ENCODE assay signal across 16 cellular contexts in genomic region chr1:187491082-187491720, GRCh38.
DNase-seq lines count a peak whose midpoint lies in the region; ATAC-seq, FAIRE-seq and TF ChIP-seq lines count a peak whose summit lies in the region.
"Had no signal": no experiment of that assay in that cellular context is flagged by ENCODE, and none has a peak within 500 bp of the region (broad histone marks: within the 10 kb centered on the region; RNA-seq: fewer than 3 reads in every experiment).

No MANE protein-coding gene starts in this region.

- no peak overlapping the region for H3K9ac ChIP-seq in endothelial cell of umbilical vein (replicated peaks; ENCODE audit: extremely low read depth, insufficient read depth, low read length)

- FAIRE-seq in A549 (lab: Jason Lieb, UNC) (peak; percentile 43), endothelial cell of umbilical vein (lab: Jason Lieb, UNC) (no peak)
- FAIRE-seq: G401.6 had no signal

- peaks cover 18% of the 10 kb centered on the region for H3K4me1 ChIP-seq in A549
- H3K4me1 ChIP-seq in PC-9 (replicated peaks; ENCODE audit: insufficient read depth), result peaks cover 14% of the 10 kb centered on the region
- H3K4me1 ChIP-seq in endothelial cell of umbilical vein (ENCODE audit: control insufficient read depth, extremely low read depth, insufficient read depth, low read length), result no peaks in the 10 kb centered on the region
- H3K4me1 ChIP-seq in mucosa of descending colon (ENCODE audit: low read depth), result no peaks in the 10 kb centered on the region
- H3K4me1 ChIP-seq in Caco-2, result no peaks in the 10 kb centered on the region; the same call in 1 of the 2 replicates

- no peak overlapping the region for H2AFZ ChIP-seq in PC-9
- no peak overlapping the region for H2AFZ ChIP-seq in endothelial cell of umbilical vein (ENCODE audit: low read depth, low read length)

- POLR2A ChIA-PET in A549 (lab: Yijun Ruan, JAX), result no interaction called here
- POLR2A ChIA-PET in PC-9 (lab: Charles Lee; ENCODE audit: unreplicated experiment), result no interaction called here
- POLR2A ChIA-PET in endothelial cell of umbilical vein (lab: Charles Lee), result no interaction called here
- POLR2A ChIA-PET in Caco-2 (lab: Charles Lee), result no interaction called here

- H3K9me3 Mint-ChIP-seq in chondrocyte (ENCODE audit: low read depth) (no peaks in the 10 kb centered on the region), Caco-2 (ENCODE audit: unreplicated experiment) (no peaks in the 10 kb centered on the region)

- H3K4me3 Mint-ChIP-seq in chondrocyte (ENCODE audit: unreplicated experiment) (no peak overlapping the region), Caco-2 (ENCODE audit: unreplicated experiment) (no peak overlapping the region)
- H3K4me3 Mint-ChIP-seq: activated naive CD8-positive, alpha-beta T cell treated with anti-CD3 and anti-CD28 coated beads, Interleukin-2, amount 10 ng/mL, durations not matched to agents 7 days and 5 days; naive thymus-derived CD4-positive, alpha-beta T cell; T-cell had no signal

- H3K27ac Mint-ChIP-seq in chondrocyte (ENCODE audit: unreplicated experiment) (no peak overlapping the region), Caco-2 (ENCODE audit: unreplicated experiment) (no peak overlapping the region)
- H3K27ac Mint-ChIP-seq: activated naive CD8-positive, alpha-beta T cell treated with anti-CD3 and anti-CD28 coated beads, Interleukin-2, amount 10 ng/mL, durations not matched to agents 7 days and 5 days; naive thymus-derived CD4-positive, alpha-beta T cell; T-cell had no signal

- H3K4me1 Mint-ChIP-seq in chondrocyte (ENCODE audit: low read depth), result no peaks in the 10 kb centered on the region
- no peaks in the 10 kb centered on the region for H3K4me1 Mint-ChIP-seq in Caco-2 (ENCODE audit: low read depth, unreplicated experiment)
- H3K4me1 Mint-ChIP-seq: activated naive CD8-positive, alpha-beta T cell treated with anti-CD3 and anti-CD28 coated beads, Interleukin-2, amount 10 ng/mL, durations not matched to agents 7 days and 5 days; naive thymus-derived CD4-positive, alpha-beta T cell; T-cell had no signal

- TF ChIP-seq CTCF in A549 (IDR thresholded peaks at IDR 0.05) (no peak), PC-9 (conservative IDR thresholded peaks at IDR 0.05) (no peak), endothelial cell of umbilical vein (IDR thresholded peaks at IDR 0.05; ENCODE audit: extremely low read depth in 1 of 2, insufficient read depth in 1 of 2, low read depth in 1 of 2, low read length in 2 of 2) (no peak), mucosa of descending colon (IDR thresholded peaks at IDR 0.05) (no peak), chondrocyte (IDR thresholded peaks at IDR 0.05) (no peak), Caco-2 (IDR thresholded peaks at IDR 0.05; ENCODE audit: insufficient read depth in 1 of 2, low read depth in 1 of 2, low read length in 1 of 2, severe bottlenecking in 1 of 2, unreplicated experiment in 1 of 2) (no peak)

- no peaks in the 10 kb centered on the region for H3F3A ChIP-seq in PC-9 (ENCODE audit: insufficient read depth, low read depth)

- TF ChIP-seq EP300 in A549 (IDR thresholded peaks at IDR 0.05), result peak in 1 of 2 experiments; percentile 19; a peak in 1 of 5 replicates

- dilution Hi-C loops in endothelial cell of umbilical vein (cut with MboI; ENCODE audit: extremely low pct_ligation_motif_present, low sequenced_read_pairs), result no loop called here

- no peaks in the 10 kb centered on the region for H3K27me3 ChIP-seq in PC-9 (ENCODE audit: insufficient read depth, low read depth)
- H3K27me3 ChIP-seq in endothelial cell of umbilical vein (ENCODE audit: control insufficient read depth in 2 of 2, insufficient read depth in 2 of 2, low read length in 2 of 2), result no peaks in the 10 kb centered on the region
- no peaks in the 10 kb centered on the region for H3K27me3 ChIP-seq in Caco-2 (replicated peaks; ENCODE audit: control insufficient read depth, insufficient read depth, low read length)

- peak; percentile 76 to 92 for ATAC-seq in A549
- ATAC-seq in GM18868 (IDR thresholded peaks at IDR 0.05; ENCODE audit: unreplicated experiment), result peak; percentile 51
- ATAC-seq in mucosa of descending colon, result no peak
- ATAC-seq: left ventricle myocardium superior; naive thymus-derived CD4-positive, alpha-beta T cell; T-cell had no signal

- TF ChIP-seq POLR2A in A549 (IDR thresholded peaks at IDR 0.05; ENCODE audit: low read length) (no peak), endothelial cell of umbilical vein (IDR thresholded peaks at IDR 0.05; ENCODE audit: low read depth, low read length) (no peak)

- H3K4me2 ChIP-seq in A549 (peak overlapping the region; percentile 50), PC-9 (peak overlapping the region; percentile 3; the same call in 1 of the 2 replicates), endothelial cell of umbilical vein (ENCODE audit: insufficient read depth, low read length) (no peak overlapping the region)

- no TSS peak for BruUV-seq in PC-9 (replicated peaks; lab: Mats Ljungman, UMichigan)
- no TSS peak for BruUV-seq in endothelial cell of umbilical vein (replicated peaks; lab: Mats Ljungman, UMichigan)
- no TSS peak for BruUV-seq in Caco-2 (replicated peaks; lab: Mats Ljungman, UMichigan)

- no peaks in the 10 kb centered on the region for H3K9me3 ChIP-seq in A549
- H3K9me3 ChIP-seq in PC-9 (ENCODE audit: insufficient read depth, low read depth), result no peaks in the 10 kb centered on the region; the same call in 1 of the 2 replicates
- H3K9me3 ChIP-seq in endothelial cell of umbilical vein (replicated peaks; ENCODE audit: control insufficient read depth, insufficient read depth, low read length), result no peaks in the 10 kb centered on the region
- peaks cover 8% of the 10 kb centered on the region for H3K9me3 ChIP-seq in mucosa of descending colon
- H3K9me3 ChIP-seq in Caco-2, result no peaks in the 10 kb centered on the region

- no peaks in the 10 kb centered on the region for H3K36me3 Mint-ChIP-seq in chondrocyte (ENCODE audit: low read depth)
- H3K36me3 Mint-ChIP-seq in Caco-2 (ENCODE audit: insufficient read depth, unreplicated experiment), result no peaks in the 10 kb centered on the region
- H3K36me3 Mint-ChIP-seq: activated naive CD8-positive, alpha-beta T cell treated with anti-CD3 and anti-CD28 coated beads, Interleukin-2, amount 10 ng/mL, durations not matched to agents 7 days and 5 days; naive thymus-derived CD4-positive, alpha-beta T cell; T-cell had no signal

- CTCF ChIA-PET in A549 (lab: Yijun Ruan, JAX), result interaction anchor here (1.6 kb wide), 1 partner anchor 14 kb away, joined by 5 read pairs; no protein-coding TSS in a partner anchor
- CTCF ChIA-PET in PC-9 (lab: Charles Lee), result no interaction called here
- CTCF ChIA-PET in endothelial cell of umbilical vein (lab: Charles Lee), result interaction anchor here (1.0 kb wide), 1 partner anchor 440 kb away, joined by 3 read pairs; no protein-coding TSS in a partner anchor
- CTCF ChIA-PET in Caco-2 (lab: Charles Lee), result no interaction called here

- intact Hi-C loops in PC-9 (cut with micrococcal nuclease; ENCODE audit: unreplicated experiment) (no loop called here), endothelial cell of umbilical vein (cut with micrococcal nuclease) (no loop called here), mucosa of descending colon (cut with DNase I, micrococcal nuclease) (no loop called here), Caco-2 (cut with micrococcal nuclease; ENCODE audit: unreplicated experiment) (no loop called here)

- 3% methylated on average over 5 of the region's 5 CpGs for WGBS in A549 (ENCODE audit: missing lambda C conversion rate)

- DNase-seq in A549 (ENCODE audit: low read depth in 1 of 2, low spot score in 1 of 2), result peak; percentile 32 to 74
- DNase-seq in PC-9, result peak; percentile 11 to 68
- peak; percentile 6 for DNase-seq in endothelial cell of umbilical vein (ENCODE audit: low read depth, low spot score)
- DNase-seq in mucosa of descending colon, result no peak
- DNase-seq in chondrocyte (ENCODE audit: low spot score), result no peak
- DNase-seq in Caco-2, result no peak
- DNase-seq in NK-92 treated with Interleukin-12 subunit alpha and Interleukin-12 subunit beta, amount 100 ng/mL, for 24 hours (lab: John Stamatoyannopoulos, UW), result no peak
- DNase-seq: activated naive CD8-positive, alpha-beta T cell treated with anti-CD3 and anti-CD28 coated beads, Interleukin-2, amount 10 ng/mL, durations not matched to agents 7 days and 5 days; AML-193; left ventricle myocardium superior; MV-4-11; naive thymus-derived CD4-positive, alpha-beta T cell; NCI-H2227 treated with DMSO at 0.1 percent for 48 hours; T-cell had no signal

- peaks cover 6% of the 10 kb centered on the region; the same call in 1 of the 2 replicates for H3K9me2 ChIP-seq in PC-9 (ENCODE audit: insufficient read depth)

- H4K20me1 ChIP-seq in PC-9 (ENCODE audit: insufficient read depth) (no peaks in the 10 kb centered on the region), endothelial cell of umbilical vein (replicated peaks; ENCODE audit: control insufficient read depth, extremely low read depth, insufficient read depth, low read length) (no peaks in the 10 kb centered on the region)

- H3K27me3 Mint-ChIP-seq in chondrocyte (ENCODE audit: low read depth) (peaks cover 2% of the 10 kb centered on the region), Caco-2 (ENCODE audit: insufficient read depth, unreplicated experiment) (no peaks in the 10 kb centered on the region)
- H3K27me3 Mint-ChIP-seq: activated naive CD8-positive, alpha-beta T cell treated with anti-CD3 and anti-CD28 coated beads, Interleukin-2, amount 10 ng/mL, durations not matched to agents 7 days and 5 days; naive thymus-derived CD4-positive, alpha-beta T cell; T-cell had no signal

- no peak overlapping the region for H3K4me3 ChIP-seq in A549
- H3K4me3 ChIP-seq in PC-9, result no peak overlapping the region
- H3K4me3 ChIP-seq in endothelial cell of umbilical vein (replicated peaks in 1 of 3; ENCODE audit: insufficient read depth in 1 of 3, low read depth in 1 of 3, low read length in 3 of 3), result no peak overlapping the region
- no peak overlapping the region for H3K4me3 ChIP-seq in mucosa of descending colon
- no peak overlapping the region for H3K4me3 ChIP-seq in Caco-2 (ENCODE audit: low read depth, low read length)

- no peak for TF ChIP-seq RAD21 in A549 (conservative IDR thresholded peaks at IDR 0.05 in 1 of 2, IDR thresholded peaks at IDR 0.05 in 1 of 2)

- peak overlapping the region in 1 of 2 experiments; percentile 27; a peak in 2 of 6 replicates for H3K27ac ChIP-seq in A549
- peak overlapping the region; percentile 67 for H3K27ac ChIP-seq in PC-9
- H3K27ac ChIP-seq in endothelial cell of umbilical vein (ENCODE audit: insufficient read depth, low read depth, low read length), result no peak overlapping the region

- H3K9me1 ChIP-seq in endothelial cell of umbilical vein (replicated peaks; ENCODE audit: control insufficient read depth, extremely low read depth, insufficient read depth, low read length), result no peaks in the 10 kb centered on the region

- H3K79me2 ChIP-seq in PC-9 (ENCODE audit: low read depth), result no peaks in the 10 kb centered on the region
- H3K79me2 ChIP-seq in endothelial cell of umbilical vein (ENCODE audit: control insufficient read depth, insufficient read depth, low read length), result no peaks in the 10 kb centered on the region

- no peaks in the 10 kb centered on the region for H3K36me3 ChIP-seq in PC-9 (ENCODE audit: low read depth)
- H3K36me3 ChIP-seq in endothelial cell of umbilical vein (ENCODE audit: control insufficient read depth in 2 of 2, extremely low read depth in 1 of 2, insufficient read depth in 2 of 2, low read length in 2 of 2), result no peaks in the 10 kb centered on the region
- no peaks in the 10 kb centered on the region for H3K36me3 ChIP-seq in mucosa of descending colon (ENCODE audit: low read depth)
- H3K36me3 ChIP-seq in Caco-2 (ENCODE audit: control insufficient read depth, insufficient read depth, low read length), result no peaks in the 10 kb centered on the region

Comparison
In these comparisons a context has a peak if more than half of its experiments do, and no peak if none do; other contexts are left out.
1. DNase-seq: peak in A549 (2 of 2), PC-9 (2 of 2) and endothelial cell of umbilical vein (single experiment); none in mucosa of descending colon (0 of 3), chondrocyte (single experiment), Caco-2 (0 of 2) and NK-92 treated with Interleukin-12 subunit alpha and Interleukin-12 subunit beta, amount 100 ng/mL, for 24 hours (single experiment).
2. CTCF ChIA-PET loops: an anchor here in A549 (1.6 kb wide) and endothelial cell of umbilical vein (1.0 kb wide); none called in PC-9 and Caco-2.